In the genomic region with DNA sequence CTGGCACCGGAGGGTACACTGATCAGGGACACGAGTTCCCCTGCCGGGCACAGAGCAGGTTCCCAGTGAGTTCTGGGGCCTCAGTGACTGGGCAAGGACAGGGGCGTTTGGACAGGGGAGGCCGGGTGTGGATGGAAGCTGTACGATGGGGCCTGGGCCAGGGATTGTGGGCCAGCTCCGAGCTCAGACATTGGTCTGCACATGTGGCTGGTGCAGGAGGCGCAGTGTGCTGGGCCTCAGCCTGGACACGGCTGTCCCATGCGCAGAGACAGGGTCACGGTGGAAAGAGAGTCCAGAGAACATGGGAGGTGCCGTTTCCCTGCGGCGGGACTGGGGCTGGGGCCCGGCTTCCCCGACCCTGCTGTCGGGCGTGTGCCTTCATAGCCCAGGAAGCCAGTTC, we compare ENCODE assay signal across 14 cellular contexts.
DNase-seq lines count a peak whose midpoint lies in the region; ATAC-seq and TF ChIP-seq lines count a peak whose summit lies in the region.
"Had no signal": no experiment of that assay in that cellular context is flagged by ENCODE, and none has a peak within 500 bp of the region (broad histone marks: within the 10 kb centered on the region; RNA-seq: fewer than 3 reads in every experiment).

No MANE protein-coding gene starts in this region.

- peak overlapping the region; percentile 77 for H3K4me2 ChIP-seq in osteoblast (ENCODE audit: insufficient read depth, low read length)
- H3K4me2 ChIP-seq: GM23338 had no signal

- DNase-seq in RWPE2 (ENCODE audit: low spot score): no peak
- peak in 2 of 5 donors; percentile 51 to 69 for DNase-seq in heart left ventricle
- no peak for DNase-seq in osteoblast (ENCODE audit: insufficient read length, low spot score, missing footprints)
- DNase-seq in upper lobe of right lung: no peak
- DNase-seq in KG1 (lab: John Stamatoyannopoulos, UW): no peak
- DNase-seq in NCI-H82 (lab: John Stamatoyannopoulos, UW): no peak
- DNase-seq: activated CD4-positive, CD25-positive, alpha-beta regulatory T cell; activated T-cell treated with anti-CD3 and anti-CD28 coated beads, Interleukin-2, amount 50 U/mL, for 48 hours; central memory CD4-positive, alpha-beta T cell; NCI-H1092 treated with DMSO at 0.1 percent for 48 hours; NCI-H510A; SJCRH30 had no signal

- peak overlapping the region; percentile 95 for H2AFZ ChIP-seq in osteoblast (ENCODE audit: low read length)
- H2AFZ ChIP-seq: GM23338 had no signal

- WGBS in heart left ventricle, 4 donors: 58 to 70% (median 65%) methylated on average over 10 to 18 of the region's 18 CpGs

- peak overlapping the region; percentile 92 for H3K27ac ChIP-seq in RWPE2 (ENCODE audit: poor library complexity, severe bottlenecking)
- H3K27ac ChIP-seq in heart left ventricle: peak overlapping the region; percentile 78 to 96 (median 88)
- no peak overlapping the region for H3K27ac ChIP-seq in osteoblast (ENCODE audit: low read depth, low read length)
- peak overlapping the region; percentile 88 for H3K27ac ChIP-seq in upper lobe of right lung
- H3K27ac ChIP-seq: SJCRH30 had no signal

- H3K27me3 ChIP-seq in RWPE2 (ENCODE audit: insufficient read depth, poor library complexity, severe bottlenecking) (no peaks in the 10 kb centered on the region), heart left ventricle (no peaks in the 10 kb centered on the region), osteoblast (ENCODE audit: insufficient read depth, low read length) (no peaks in the 10 kb centered on the region), upper lobe of right lung (no peaks in the 10 kb centered on the region)
- H3K27me3 ChIP-seq: SJCRH30 had no signal

- H3K36me3 ChIP-seq in RWPE2 (ENCODE audit: low read depth) (no peaks in the 10 kb centered on the region), heart left ventricle (no peaks in the 10 kb centered on the region), osteoblast (ENCODE audit: insufficient read depth, low read length) (no peaks in the 10 kb centered on the region), upper lobe of right lung (no peaks in the 10 kb centered on the region)
- H3K36me3 ChIP-seq: SJCRH30 had no signal

- H4K20me1 ChIP-seq in osteoblast (ENCODE audit: insufficient read depth, low read length): no peaks in the 10 kb centered on the region

- H3K9me3 ChIP-seq in RWPE2 (ENCODE audit: severe bottlenecking) (peaks cover 3% of the 10 kb centered on the region), heart left ventricle (peaks cover 0 to 22% (median 3%) of the 10 kb centered on the region in 12 donors), osteoblast (ENCODE audit: low read depth, low read length) (peaks cover 4% of the 10 kb centered on the region), upper lobe of right lung (peaks cover 5% of the 10 kb centered on the region)

- no peak for ATAC-seq in RWPE2 (ENCODE audit: low read depth)
- ATAC-seq in heart left ventricle: peak; percentile 37 to 59 (median 47)
- peak; percentile 4 for ATAC-seq in upper lobe of right lung
- ATAC-seq in GM18520 (IDR thresholded peaks at IDR 0.05; ENCODE audit: unreplicated experiment): no peak

- H3K79me2 ChIP-seq in osteoblast (ENCODE audit: insufficient read depth, low read length): no peaks in the 10 kb centered on the region

- TF ChIP-seq CTCF in RWPE2 (IDR thresholded peaks at IDR 0.05; ENCODE audit: poor library complexity, severe bottlenecking) (no peak), heart left ventricle (IDR thresholded peaks at IDR 0.05) (no peak), osteoblast (IDR thresholded peaks at IDR 0.05; ENCODE audit: extremely low read depth, low read depth, low read length) (no peak), upper lobe of right lung (IDR thresholded peaks at IDR 0.05) (no peak)

- TF ChIP-seq POLR2A in heart left ventricle (IDR thresholded peaks at IDR 0.05): no peak

- H3K4me1 ChIP-seq in RWPE2 (ENCODE audit: insufficient read depth, poor library complexity, severe bottlenecking): peaks cover 14% of the 10 kb centered on the region
- peaks cover 7 to 42% (median 34%) of the 10 kb centered on the region in 12 donors for H3K4me1 ChIP-seq in heart left ventricle
- H3K4me1 ChIP-seq in osteoblast (ENCODE audit: insufficient read depth, low read length): peaks cover 20% of the 10 kb centered on the region
- peaks cover 30% of the 10 kb centered on the region for H3K4me1 ChIP-seq in upper lobe of right lung
- H3K4me1 ChIP-seq: SJCRH30 had no signal

- H3K4me3 ChIP-seq in RWPE2 (ENCODE audit: severe bottlenecking) (no peak overlapping the region), heart left ventricle (peak overlapping the region in 1 of 12 donors; percentile 2), osteoblast (ENCODE audit: insufficient read depth, low read length) (no peak overlapping the region), upper lobe of right lung (no peak overlapping the region)
- H3K4me3 ChIP-seq: GM23338, SJCRH30 had no signal

- intact Hi-C loops in heart left ventricle (cut with DNase I): loop anchor here in 2 of 10 donors (1.0 to 5.0 kb wide), 2 partner anchors 13 to 57 kb away; no protein-coding TSS in a partner anchor
- intact Hi-C loops in upper lobe of right lung (cut with DNase I): no loop called here

Comparison
In these comparisons a context has a peak if more than half of its experiments do, and no peak if none do; other contexts are left out.
1. ATAC-seq: peak in heart left ventricle (4 of 4) and upper lobe of right lung (single experiment); none in RWPE2 (single experiment) and GM18520 (single experiment).